Comparison of ENCODE assay signal across 22 cellular contexts in genomic region chr1:232317336-232317735, GRCh38.
"Had no signal": no experiment of that assay in that cellular context is flagged by ENCODE, and none has a peak within 500 bp of the region (broad histone marks: within the 10 kb centered on the region; RNA-seq: fewer than 3 reads in every experiment).

No MANE protein-coding gene starts in this region.

- DNase-seq: cerebellar nuclear complex; effector memory CD8-positive, alpha-beta T cell; erythroblast; foreskin melanocyte; heart right ventricle; hypothalamus; left colon; midbrain; naive B cell; psoas muscle; spleen; stimulated activated CD4-positive, alpha-beta T cell treated with anti-CD3 and anti-CD28 coated beads, Interleukin-15, amount 100 ng/mL, for 24 hours; stimulated activated CD4-positive, alpha-beta T cell treated with anti-CD3 and anti-CD28 coated beads, Interleukin-1b, Interleukin-23, amount 100 ng/mL, for 48 hours; stimulated activated CD4-positive, alpha-beta T cell treated with anti-CD3 and anti-CD28 coated beads, Interleukin-4, amount 100 ng/mL, for 24 hours; stimulated activated naive B cell treated with anti-CD40 and anti-IgM and Interleukin-4, amounts not matched to agents 10 μg/mL and 1 μg/mL and 100 μg/mL, for 72 hours; stimulated activated naive CD8-positive, alpha-beta T cell treated with anti-CD3 and anti-CD28 coated beads, Interleukin-15, amount 100 ng/mL, for 72 hours; transverse colon had no signal

- FAIRE-seq: colon, islet of Langerhans had no signal

- H3K4me1 ChIP-seq: spleen had no signal

- H3K27me3 ChIP-seq: heart right ventricle, spleen, transverse colon had no signal

- ATAC-seq: effector memory CD8-positive, alpha-beta T cell; heart right ventricle; left colon; psoas muscle; sciatic nerve; stimulated activated naive B cell treated with anti-CD40 and anti-IgM and Interleukin-4, amounts not matched to agents 10 μg/mL and 1 μg/mL and 100 μg/mL, for 72 hours; stimulated activated naive CD8-positive, alpha-beta T cell treated with anti-CD3 and anti-CD28 coated beads, Interleukin-15, amount 100 ng/mL, for 72 hours had no signal

- H3K9me3 ChIP-seq: neutrophil, psoas muscle, thoracic aorta, transverse colon had no signal

- H3K4me3 ChIP-seq: heart right ventricle, psoas muscle, spleen, thoracic aorta, transverse colon had no signal

- H3K27ac ChIP-seq: neutrophil, psoas muscle, spleen, thoracic aorta, transverse colon had no signal

- H3K36me3 ChIP-seq: heart right ventricle, neutrophil, spleen, thoracic aorta, transverse colon had no signal
